ENCODE assay signal across 28 cellular contexts in the genomic region with DNA sequence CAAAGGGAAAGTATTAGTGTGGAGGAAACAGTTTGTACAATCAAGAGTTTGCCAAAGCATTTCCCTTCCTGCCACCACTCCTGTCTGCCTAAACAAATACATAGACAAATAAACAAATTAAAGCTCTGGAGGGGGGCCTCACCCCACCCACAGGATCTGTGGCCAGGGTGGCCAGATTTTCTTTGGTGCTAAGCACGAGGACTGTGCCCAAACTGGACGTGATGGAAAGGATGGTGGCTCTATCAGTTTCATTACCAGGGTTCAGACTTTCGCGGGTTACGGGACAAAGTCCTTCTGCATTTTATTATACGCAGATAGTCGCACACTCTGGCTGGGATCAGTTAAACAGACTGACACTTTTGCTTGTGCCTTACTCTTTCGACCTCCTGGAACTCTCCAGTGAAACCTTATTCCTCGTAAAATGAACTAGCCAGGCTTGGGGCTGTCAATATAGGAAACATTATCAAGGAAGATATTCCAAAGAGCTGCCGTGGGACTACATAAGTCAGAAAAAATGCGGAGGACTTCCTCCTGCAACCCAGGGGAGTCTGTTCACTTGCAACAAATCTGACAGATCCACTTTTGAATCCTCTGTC. TPM values are rescaled to one million over a fixed set of nuclear protein-coding genes. Genes with fewer than 3 reads are reported as not detected.
DNase-seq lines count a peak whose midpoint lies in the region; FAIRE-seq and TF ChIP-seq lines count a peak whose summit lies in the region.
"Had no signal": no experiment of that assay in that cellular context is flagged by ENCODE, and none has a peak within 500 bp of the region (broad histone marks: within the 10 kb centered on the region; RNA-seq: fewer than 3 reads in every experiment).

No MANE protein-coding gene starts in this region.

- H3K4me3 ChIP-seq in fibroblast of pulmonary artery (replicated peaks; ENCODE audit: low read depth, low read length) (no peak overlapping the region), muscle layer of duodenum (ENCODE audit: low read depth in 1 of 2, low read length in 2 of 2) (no peak overlapping the region), mesenchymal stem cell (ENCODE audit: insufficient read depth in 1 of 2, low read depth in 1 of 2, low read length in 2 of 2) (no peak overlapping the region)
- H3K4me3 ChIP-seq: A549, upper lobe of left lung had no signal

- H2BK5ac ChIP-seq in mesenchymal stem cell (ENCODE audit: low read depth, low read length, poor library complexity, severe bottlenecking): no peak overlapping the region

- H3K9ac ChIP-seq in mesenchymal stem cell (ENCODE audit: low read length): no peak overlapping the region

- H3K27me3 Mint-ChIP-seq in Calu3 (ENCODE audit: unreplicated experiment): no peaks in the 10 kb centered on the region

- H3K9me3 ChIP-seq in muscle layer of duodenum (ENCODE audit: control insufficient read depth in 1 of 2, low read length in 2 of 2) (no peaks in the 10 kb centered on the region), mesenchymal stem cell (ENCODE audit: control insufficient read depth, low read length) (no peaks in the 10 kb centered on the region)
- H3K9me3 ChIP-seq: A549, BE2C, upper lobe of left lung had no signal

- no peaks in the 10 kb centered on the region for H3K79me1 ChIP-seq in mesenchymal stem cell (replicated peaks; ENCODE audit: low read length, poor library complexity, severe bottlenecking)

- no peak overlapping the region for H3K14ac ChIP-seq in mesenchymal stem cell (ENCODE audit: low read length in 2 of 2)

- H3K4me1 ChIP-seq in muscle layer of duodenum (ENCODE audit: control insufficient read depth in 1 of 2, insufficient read depth in 2 of 2, low read length in 2 of 2) (peaks cover 0 to 3% of the 10 kb centered on the region in 2 donors), mesenchymal stem cell (ENCODE audit: control insufficient read depth, insufficient read depth, low read depth, low read length) (no peaks in the 10 kb centered on the region)
- H3K4me1 ChIP-seq: A549, BE2C, upper lobe of left lung had no signal

- peak overlapping the region; percentile 90 for H3K27ac Mint-ChIP-seq in Calu3 (ENCODE audit: unreplicated experiment)
- H3K27ac Mint-ChIP-seq: activated CD4-positive, alpha-beta T cell treated with anti-CD3 and anti-CD28 coated beads, Interleukin-2, amount 10 ng/mL, durations not matched to agents 7 days and 5 days; H9; memory B cell; natural killer cell treated with Interleukin-12 subunit alpha and Interleukin-12 subunit beta and Interleukin-15 and Interleukin-18, amount 100 ng/mL, for 72 hours had no signal

- no peak overlapping the region for H3K4ac ChIP-seq in mesenchymal stem cell (ENCODE audit: low read depth in 1 of 2, low read length in 2 of 2)

- BruUV-seq in Calu3 (replicated peaks; lab: Mats Ljungman, UMichigan): no TSS peak

- peaks cover 85% of the 10 kb centered on the region for H3K4me1 Mint-ChIP-seq in Calu3 (ENCODE audit: low read depth, unreplicated experiment)
- H3K4me1 Mint-ChIP-seq: activated CD4-positive, alpha-beta T cell treated with anti-CD3 and anti-CD28 coated beads, Interleukin-2, amount 10 ng/mL, durations not matched to agents 7 days and 5 days; H9; memory B cell had no signal

- H2BK12ac ChIP-seq in mesenchymal stem cell (ENCODE audit: low read length in 2 of 2): no peak overlapping the region

- no peak for FAIRE-seq in RCC 7860 (lab: Jason Lieb, UNC)
- no peak for FAIRE-seq in D721Med (lab: Jason Lieb, UNC)
- FAIRE-seq: A549 had no signal

- H2AFZ ChIP-seq in mesenchymal stem cell (ENCODE audit: low read depth, low read length): no peak overlapping the region

- no peak for TF ChIP-seq CTCF in Calu3 (IDR thresholded peaks at IDR 0.05; ENCODE audit: unreplicated experiment)
- TF ChIP-seq CTCF in fibroblast of pulmonary artery (IDR thresholded peaks at IDR 0.05; ENCODE audit: low read length, missing control alignments): no peak
- no peak for TF ChIP-seq CTCF in D721Med (IDR thresholded peaks at IDR 0.05; ENCODE audit: insufficient read depth, missing control alignments)

- H3K4me3 Mint-ChIP-seq in Calu3 (ENCODE audit: low read depth, unreplicated experiment): peak overlapping the region; percentile 67
- H3K4me3 Mint-ChIP-seq: activated CD4-positive, alpha-beta T cell treated with anti-CD3 and anti-CD28 coated beads, Interleukin-2, amount 10 ng/mL, durations not matched to agents 7 days and 5 days; H9; memory B cell; natural killer cell treated with Interleukin-12 subunit alpha and Interleukin-12 subunit beta and Interleukin-15 and Interleukin-18, amount 100 ng/mL, for 72 hours had no signal

- H3K9me3 Mint-ChIP-seq in Calu3 (ENCODE audit: low read depth, unreplicated experiment): no peaks in the 10 kb centered on the region
- H3K9me3 Mint-ChIP-seq: activated CD4-positive, alpha-beta T cell treated with anti-CD3 and anti-CD28 coated beads, Interleukin-2, amount 10 ng/mL, durations not matched to agents 7 days and 5 days; H9; memory B cell; natural killer cell treated with Interleukin-12 subunit alpha and Interleukin-12 subunit beta and Interleukin-15 and Interleukin-18, amount 100 ng/mL, for 72 hours had no signal

- no peak overlapping the region for H4K8ac ChIP-seq in mesenchymal stem cell (ENCODE audit: low read length)

- no peak overlapping the region for H2AK5ac ChIP-seq in mesenchymal stem cell (ENCODE audit: low read length, severe bottlenecking)

- H3K4me2 ChIP-seq in mesenchymal stem cell (ENCODE audit: low read length, poor library complexity, severe bottlenecking): no peak overlapping the region
- H3K4me2 ChIP-seq: A549 had no signal

- H2BK15ac ChIP-seq in mesenchymal stem cell (ENCODE audit: low read depth, poor library complexity, severe bottlenecking): no peak overlapping the region

- no peaks in the 10 kb centered on the region for H3K36me3 ChIP-seq in muscle layer of duodenum (ENCODE audit: control insufficient read depth in 1 of 2, insufficient read depth in 2 of 2, low read length in 2 of 2)
- H3K36me3 ChIP-seq in mesenchymal stem cell (ENCODE audit: control insufficient read depth in 1 of 2, insufficient read depth in 2 of 2, low read depth in 1 of 2, low read length in 2 of 2): no peaks in the 10 kb centered on the region
- H3K36me3 ChIP-seq: BE2C, brain microvascular endothelial cell, upper lobe of left lung, WERI-Rb-1 had no signal

- CTCF ChIA-PET in Calu3 (lab: Charles Lee): no interaction called here

- H3K23ac ChIP-seq in mesenchymal stem cell (ENCODE audit: low read length in 2 of 2): no peak overlapping the region

- 36% methylated on average over 10 of the region's 11 CpGs for WGBS in mesenchymal stem cell

- H4K91ac ChIP-seq in mesenchymal stem cell (ENCODE audit: low read length): no peak overlapping the region

- H2BK120ac ChIP-seq in mesenchymal stem cell (ENCODE audit: low read depth, low read length): no peak overlapping the region

- no peak overlapping the region for H3K18ac ChIP-seq in mesenchymal stem cell (ENCODE audit: low read depth in 1 of 2, low read length in 2 of 2)

- H3K27me3 ChIP-seq in muscle layer of duodenum (ENCODE audit: low read depth, low read length) (no peaks in the 10 kb centered on the region), mesenchymal stem cell (ENCODE audit: control insufficient read depth in 1 of 2, insufficient read depth in 1 of 2, low read length in 2 of 2) (peaks cover 26 to 31% of the 10 kb centered on the region in 2 experiments)
- H3K27me3 ChIP-seq: BE2C, brain microvascular endothelial cell, upper lobe of left lung had no signal

- H3K27ac ChIP-seq in muscle layer of duodenum (ENCODE audit: low read length) (peak overlapping the region; percentile 42), mesenchymal stem cell (ENCODE audit: low read length, poor library complexity, severe bottlenecking) (no peak overlapping the region)
- H3K27ac ChIP-seq: A549, brain microvascular endothelial cell, upper lobe of left lung, WERI-Rb-1 had no signal

- DNase-seq in Calu3 (no peak), NCI-H526 treated with DMSO at 0.1 percent for 48 hours (lab: John Stamatoyannopoulos, UW) (peak; percentile 61), fibroblast of pulmonary artery (ENCODE audit: low read depth) (peak; percentile 25), RCC 7860 (ENCODE audit: low spot score) (no peak), mesenchymal stem cell (no peak), D721Med (ENCODE audit: insufficient read length, low spot score) (no peak), NCI-H1417 treated with DMSO at 0.1 percent for 48 hours (lab: John Stamatoyannopoulos, UW) (no peak)
- DNase-seq: activated CD4-positive, alpha-beta T cell treated with anti-CD3 and anti-CD28 coated beads, Interleukin-2, amount 10 ng/mL, durations not matched to agents 7 days and 5 days; activated T-cell treated with anti-CD3 and anti-CD28 coated beads, Interleukin-2, amount 50 U/mL, for 48 hours; BE2C; brain microvascular endothelial cell; DMS53; GDM1; H9; head of caudate nucleus; NCI-H446; retina; T-helper 9 cell; upper lobe of left lung; WERI-Rb-1 had no signal

- intact Hi-C loops in Calu3 (cut with micrococcal nuclease; ENCODE audit: unreplicated experiment): loop anchor here (5.0 kb wide), 2 partner anchors 115 to 310 kb away; no protein-coding TSS in a partner anchor

- peaks cover 33% of the 10 kb centered on the region for H3K36me3 Mint-ChIP-seq in Calu3 (ENCODE audit: insufficient read depth, unreplicated experiment)
- H3K36me3 Mint-ChIP-seq: memory B cell; natural killer cell treated with Interleukin-12 subunit alpha and Interleukin-12 subunit beta and Interleukin-15 and Interleukin-18, amount 100 ng/mL, for 72 hours had no signal

RNA-seq across cellular contexts. Expression of a gene that starts 11.2 kb away (rescaled TPM):
- total RNA-seq in Calu3 (2022): 41.6 and 42.9 TPM in 2 replicates
- polyA plus RNA-seq in mesenchymal stem cell (2013, experiment 1 of 2): not detected
- polyA plus RNA-seq in mesenchymal stem cell (2013, experiment 2 of 2): not detected
- total RNA-seq: activated CD4-positive, alpha-beta T cell treated with anti-CD3 and anti-CD28 coated beads, Interleukin-2, amount 10 ng/mL, durations not matched to agents 7 days and 5 days; chondrocyte; H9; kidney epithelial cell; MCF 10A; natural killer cell treated with Interleukin-12 subunit alpha and Interleukin-12 subunit beta and Interleukin-15 and Interleukin-18, amount 100 ng/mL, for 72 hours; osteoblast had no signal
- polyA plus RNA-seq: A549 had no signal

Comparison
In these comparisons a context has a peak if more than half of its experiments do, and no peak if none do; other contexts are left out.
1. DNase-seq: peak in NCI-H526 treated with DMSO at 0.1 percent for 48 hours (single experiment) and fibroblast of pulmonary artery (single experiment); none in Calu3 (single experiment), RCC 7860 (single experiment), mesenchymal stem cell (single experiment), D721Med (single experiment) and NCI-H1417 treated with DMSO at 0.1 percent for 48 hours (single experiment).